In genomic region chr19:2050349-2050990, GRCh38 we compare ENCODE assay signal across 9 cellular contexts. TPM values are rescaled to one million over a fixed set of nuclear protein-coding genes. Genes with fewer than 3 reads are reported as not detected.
DNase-seq lines count a peak whose midpoint lies in the region; ATAC-seq, FAIRE-seq and TF ChIP-seq lines count a peak whose summit lies in the region.
"Had no signal": no experiment of that assay in that cellular context is flagged by ENCODE, and none has a peak within 500 bp of the region (broad histone marks: within the 10 kb centered on the region; RNA-seq: fewer than 3 reads in every experiment).

No MANE protein-coding gene starts in this region.

- DNase-seq in activated T-cell treated with anti-CD3 and anti-CD28 coated beads, Interleukin-2, amount 50 U/mL, for 24 hours, result peak; percentile 57
- no peak for DNase-seq in activated T-cell treated with anti-CD3 and anti-CD28 coated beads, Interleukin-2, amount 50 U/mL, for 48 hours
- DNase-seq in GM12878 (ENCODE audit: low read depth, low spot score), result no peak
- peak in 1 of 2 donors; percentile 85 for DNase-seq in left lung
- no peak for DNase-seq in GM19240 (ENCODE audit: insufficient read length, low spot score)
- no peak for DNase-seq in NCI-H2227 (lab: John Stamatoyannopoulos, UW; ENCODE audit: unreplicated experiment)

- in situ Hi-C loops in GM12878 (cut with MboI), result no loop called here

- intact Hi-C loops in GM12878 (cut with micrococcal nuclease; ENCODE audit: unreplicated experiment) (loop anchor here (2.0 to 5.0 kb wide), 2 partner anchors 40 to 153 kb away; no protein-coding TSS in a partner anchor), left lung (cut with DNase I) (no loop called here)

- no peak overlapping the region for H2AFZ ChIP-seq in GM12878 (ENCODE audit: control insufficient read depth, low read depth, low read length)

- ATAC-seq in HG03571 (IDR thresholded peaks at IDR 0.05; ENCODE audit: unreplicated experiment) (peak; percentile 5), GM12878 (peak; percentile 2), left lung (peak; percentile 5)

- peak overlapping the region; percentile 89 for H3K27ac Mint-ChIP-seq in activated T-cell treated with anti-CD3 and anti-CD28 coated beads, Interleukin-2, amount 50 U/mL, for 24 hours

- H3K27ac ChIP-seq in GM12878 (ENCODE audit: control insufficient read depth, insufficient read depth) (peak overlapping the region; percentile 79), left lung (peak overlapping the region; percentile 95 to 97), thymus (ENCODE audit: low read depth) (peak overlapping the region; percentile 90)

- no peak for TF ChIP-seq EP300 in GM12878 (IDR thresholded peaks at IDR 0.05; ENCODE audit: borderline replicate concordance in 1 of 2, control insufficient read depth in 1 of 2, low read depth in 2 of 2, low read length in 2 of 2)

- peaks cover 61% of the 10 kb centered on the region for H3K79me2 ChIP-seq in GM12878 (ENCODE audit: control insufficient read depth, insufficient read depth, low read length)

- H3K9ac ChIP-seq in GM12878 (ENCODE audit: control insufficient read depth, insufficient read depth, low read length), result peak overlapping the region; percentile 70

- RAD21 ChIA-PET in GM12878 (lab: Charles Lee; ENCODE audit: unreplicated experiment), result no interaction called here

- H3K9me3 ChIP-seq in GM12878 (replicated peaks; ENCODE audit: control insufficient read depth, insufficient read depth, low read length), result no peaks in the 10 kb centered on the region
- H3K9me3 ChIP-seq in left lung, result no peaks in the 10 kb centered on the region
- no peaks in the 10 kb centered on the region for H3K9me3 ChIP-seq in thymus (ENCODE audit: control insufficient read depth)

- no peaks in the 10 kb centered on the region for H3K9me3 Mint-ChIP-seq in activated T-cell treated with anti-CD3 and anti-CD28 coated beads, Interleukin-2, amount 50 U/mL, for 24 hours

- FAIRE-seq in GM12878 (lab: Jason Lieb, UNC), result no peak
- FAIRE-seq: colon had no signal

- no TSS peak for BruUV-seq in GM12878 (replicated peaks; lab: Mats Ljungman, UMichigan)

- TF ChIP-seq CTCF in GM12878 (IDR thresholded peaks at IDR 0.05 in 2 of 3, conservative IDR thresholded peaks at IDR 0.05 in 1 of 3; ENCODE audit: control insufficient read depth in 2 of 3, extremely low read depth in 1 of 3, insufficient read depth in 1 of 3, low read depth in 3 of 3, low read length in 3 of 3) (no peak), left lung (IDR thresholded peaks at IDR 0.05) (no peak)

- H3K36me3 Mint-ChIP-seq in activated T-cell treated with anti-CD3 and anti-CD28 coated beads, Interleukin-2, amount 50 U/mL, for 24 hours (ENCODE audit: low read depth), result peaks cover 27% of the 10 kb centered on the region

- TF ChIP-seq POLR2A in GM12878 (IDR thresholded peaks at IDR 0.05; ENCODE audit: low read depth, low read length), result peak; percentile 48

- no peaks in the 10 kb centered on the region for H3K27me3 Mint-ChIP-seq in activated T-cell treated with anti-CD3 and anti-CD28 coated beads, Interleukin-2, amount 50 U/mL, for 24 hours

- POLR2A ChIA-PET in GM12878 (lab: Charles Lee), result interaction anchor here (1.5 kb wide), 1 partner anchor 40 kb away, joined by 6 read pairs; no protein-coding TSS in a partner anchor

- peak overlapping the region; percentile 91 for H3K4me2 ChIP-seq in GM12878 (ENCODE audit: control insufficient read depth, insufficient read depth)

- 2% methylated on average over 32 of the region's 49 CpGs for WGBS in GM12878 (ENCODE audit: insufficient coverage, insufficient replicate concordance, low lambda C conversion rate, missing lambda C conversion rate)
- under 1% methylated on average over 49 of the region's 49 CpGs for WGBS in thymus

- CTCF ChIA-PET in GM12878 (lab: Yijun Ruan, JAX), result interaction anchor here (2.2 to 2.3 kb wide), 2 partner anchors 37 to 44 kb away, joined by 6 to 7 read pairs; partner anchors contain the start of gene MOB3A

- TF ChIP-seq RAD21 in GM12878 (IDR thresholded peaks at IDR 0.05; ENCODE audit: insufficient read depth, low read depth, low read length), result no peak

- peak overlapping the region; percentile 83 for H3K4me3 ChIP-seq in GM12878
- H3K4me3 ChIP-seq in left lung, result peak overlapping the region; percentile 92 to 99
- peak overlapping the region; percentile 96 for H3K4me3 ChIP-seq in thymus (ENCODE audit: low read length)

- peaks cover 14% of the 10 kb centered on the region for H4K20me1 ChIP-seq in GM12878 (ENCODE audit: control insufficient read depth, insufficient read depth)

- SMC1A ChIA-PET in GM12878 (lab: Charles Lee; ENCODE audit: uncharacterized antibody, unreplicated experiment), result interaction anchor here (1.2 to 2.2 kb wide), 2 partner anchors 42 to 181 kb away, joined by 4 to 9 read pairs; no protein-coding TSS in a partner anchor

- peak overlapping the region; percentile 83 for H3K4me3 Mint-ChIP-seq in activated T-cell treated with anti-CD3 and anti-CD28 coated beads, Interleukin-2, amount 50 U/mL, for 24 hours

- peaks cover 0 to 7% of the 10 kb centered on the region in 2 experiments; a peak in 3 of 4 replicates for H3K36me3 ChIP-seq in GM12878 (ENCODE audit: control insufficient read depth in 2 of 2, insufficient read depth in 2 of 2, low read length in 1 of 2)
- peaks cover 0 to 38% of the 10 kb centered on the region in 2 donors for H3K36me3 ChIP-seq in left lung
- H3K36me3 ChIP-seq in thymus (ENCODE audit: control insufficient read depth, insufficient read depth), result peaks cover 34% of the 10 kb centered on the region

- H3K4me1 Mint-ChIP-seq in activated T-cell treated with anti-CD3 and anti-CD28 coated beads, Interleukin-2, amount 50 U/mL, for 24 hours (ENCODE audit: low read depth), result peaks cover 47% of the 10 kb centered on the region

- H3K4me1 ChIP-seq in GM12878 (ENCODE audit: control insufficient read depth, insufficient read depth, low read length) (peaks cover 50% of the 10 kb centered on the region), left lung (peaks cover 53 to 69% of the 10 kb centered on the region in 2 donors), thymus (ENCODE audit: control insufficient read depth, insufficient read depth, low read length) (peaks cover 40% of the 10 kb centered on the region)

- H3K27me3 ChIP-seq in GM12878 (replicated peaks in 1 of 2; ENCODE audit: control insufficient read depth in 2 of 2, insufficient read depth in 2 of 2, low read length in 1 of 2), result no peaks in the 10 kb centered on the region
- H3K27me3 ChIP-seq in left lung, result no peaks in the 10 kb centered on the region
- no peaks in the 10 kb centered on the region for H3K27me3 ChIP-seq in thymus (ENCODE audit: control insufficient read depth, insufficient read depth)

RNA-seq across cellular contexts. Expression of gene MKNK2, which starts 0.6 kb away (rescaled TPM):
- 200 and 243 TPM in 2 replicates for total RNA-seq in GM12878 (2013; cell fraction: nucleolus; rRNA removed)
- total RNA-seq in GM12878 (2014; rRNA removed), result 159 and 168 TPM in 2 replicates
- 70.3 and 77.9 TPM in 2 replicates for total RNA-seq in GM12878 (2014; rRNA removed; fragmentation: Illumina TruSeq; extraction: Trizol)
- total RNA-seq in GM12878 (2021), result 365 and 378 TPM in 2 replicates
- 99.4 TPM for polyA plus RNA-seq in GM12878 (2011; ENCODE audit: low read depth)
- 113 and 223 TPM in 2 replicates for polyA plus RNA-seq in GM12878 (2011; rRNA removed)
- polyA plus RNA-seq in GM12878 (2011; cell fraction: cytosol; rRNA removed), result 264 and 354 TPM in 2 replicates
- 566 and 615 TPM in 2 replicates for polyA plus RNA-seq in GM12878 (2011; cell fraction: nucleus; rRNA removed)
- polyA plus RNA-seq in GM12878 (2012), result 257 and 345 TPM in 2 replicates
- polyA plus RNA-seq in GM12878 (2014; fragmentation: Illumina TruSeq; extraction: Trizol), result 29.6 and 61.9 TPM in 2 replicates
- polyA plus RNA-seq in GM12878 (2014; fragmentation: Nextera tagmentation; extraction: Ambion mirVana), result 10 to 100 TPM in 1 of 2 experiments, 1 to 10 TPM in 1; 9.6 to 17.6 TPM
- 195 and 218 TPM in 2 replicates for polyA plus RNA-seq in GM12878 (2014; rRNA removed)
- 10 to 100 TPM; 38.3 to 53.3 TPM for polyA plus RNA-seq in GM12878 (2016; fragmentation: Nextera tagmentation; extraction: Ambion mirVana)
- polyA minus RNA-seq in GM12878 (2011; rRNA and poly(A)+ RNA removed), result 188 and 408 TPM in 2 replicates
- polyA minus RNA-seq in GM12878 (2011; cell fraction: cytosol; rRNA and poly(A)+ RNA removed), result 223 and 291 TPM in 2 replicates
- polyA minus RNA-seq in GM12878 (2011; cell fraction: nucleus; rRNA and poly(A)+ RNA removed), result 114 and 130 TPM in 2 replicates
- total RNA-seq in left lung, result 100 to 1,000 TPM; 238 to 291 TPM
- 97.9 TPM for polyA plus RNA-seq in thymus

RNA-seq across cellular contexts. Expression of gene BTBD2, which starts 35.0 kb away (rescaled TPM):
- 28.6 and 36.5 TPM in 2 replicates for total RNA-seq in GM12878 (2013; cell fraction: nucleolus; rRNA removed)
- 18.3 and 19.9 TPM in 2 replicates for total RNA-seq in GM12878 (2014; rRNA removed)
- total RNA-seq in GM12878 (2014; rRNA removed; fragmentation: Illumina TruSeq; extraction: Trizol), result 8.2 and 10.6 TPM in 2 replicates
- 62.2 and 66.2 TPM in 2 replicates for total RNA-seq in GM12878 (2021)
- polyA plus RNA-seq in GM12878 (2011; ENCODE audit: low read depth), result 14.1 TPM
- 8.8 and 18.6 TPM in 2 replicates for polyA plus RNA-seq in GM12878 (2011; rRNA removed)
- polyA plus RNA-seq in GM12878 (2011; cell fraction: cytosol; rRNA removed), result 17.6 and 23.3 TPM in 2 replicates
- polyA plus RNA-seq in GM12878 (2011; cell fraction: nucleus; rRNA removed), result 31.2 and 32.5 TPM in 2 replicates
- polyA plus RNA-seq in GM12878 (2012), result 56.8 and 72.7 TPM in 2 replicates
- polyA plus RNA-seq in GM12878 (2014; fragmentation: Illumina TruSeq; extraction: Trizol), result 3.2 and 10.1 TPM in 2 replicates
- polyA plus RNA-seq in GM12878 (2014; fragmentation: Nextera tagmentation; extraction: Ambion mirVana), result under 1 TPM; 0.13 to 0.37 TPM
- polyA plus RNA-seq in GM12878 (2014; rRNA removed), result 45.4 and 50.9 TPM in 2 replicates
- 1 to 10 TPM; 4.5 to 5.5 TPM for polyA plus RNA-seq in GM12878 (2016; fragmentation: Nextera tagmentation; extraction: Ambion mirVana)
- 7.7 and 16.5 TPM in 2 replicates for polyA minus RNA-seq in GM12878 (2011; rRNA and poly(A)+ RNA removed)
- polyA minus RNA-seq in GM12878 (2011; cell fraction: cytosol; rRNA and poly(A)+ RNA removed), result 16.2 TPM in 2 replicates
- polyA minus RNA-seq in GM12878 (2011; cell fraction: nucleus; rRNA and poly(A)+ RNA removed), result 5.9 and 13.0 TPM in 2 replicates
- 10 to 100 TPM; 63.1 to 63.6 TPM for total RNA-seq in left lung
- polyA plus RNA-seq in thymus, result 36.9 TPM

RNA-seq across cellular contexts. Expression of gene MOB3A, which starts 45.7 kb away (rescaled TPM):
- 153 and 159 TPM in 2 replicates for total RNA-seq in GM12878 (2013; cell fraction: nucleolus; rRNA removed)
- total RNA-seq in GM12878 (2014; rRNA removed) (56.6 and 69.6 TPM in 2 replicates), GM12878 (2014; rRNA removed; fragmentation: Illumina TruSeq; extraction: Trizol) (32.7 and 40.5 TPM in 2 replicates), GM12878 (2021) (176 and 181 TPM in 2 replicates), left lung (100 to 1,000 TPM in 1 of 2 donors, 10 to 100 TPM in 1; 59.1 to 105 TPM)
- 73.8 TPM for polyA plus RNA-seq in GM12878 (2011; ENCODE audit: low read depth)
- polyA plus RNA-seq in GM12878 (2011; rRNA removed) (71.7 and 229 TPM in 2 replicates), GM12878 (2014; fragmentation: Illumina TruSeq; extraction: Trizol) (54.2 and 82.9 TPM in 2 replicates), GM12878 (2014; fragmentation: Nextera tagmentation; extraction: Ambion mirVana) (10 to 100 TPM in 1 of 2 experiments, 1 to 10 TPM in 1; 7.5 to 10.9 TPM), GM12878 (2014; rRNA removed) (123 and 147 TPM in 2 replicates), GM12878 (2016; fragmentation: Nextera tagmentation; extraction: Ambion mirVana) (10 to 100 TPM; 79.3 to 79.5 TPM), thymus (29.7 TPM)
- 315 and 350 TPM in 2 replicates for polyA plus RNA-seq in GM12878 (2011; cell fraction: cytosol; rRNA removed)
- 137 and 163 TPM in 2 replicates for polyA plus RNA-seq in GM12878 (2011; cell fraction: nucleus; rRNA removed)
- 168 TPM in 2 replicates for polyA plus RNA-seq in GM12878 (2012)
- polyA minus RNA-seq in GM12878 (2011; rRNA and poly(A)+ RNA removed), result 236 and 392 TPM in 2 replicates
- polyA minus RNA-seq in GM12878 (2011; cell fraction: cytosol; rRNA and poly(A)+ RNA removed), result 239 TPM in 2 replicates
- polyA minus RNA-seq in GM12878 (2011; cell fraction: nucleus; rRNA and poly(A)+ RNA removed), result 54.2 and 86.9 TPM in 2 replicates

RNA-seq across cellular contexts. Expression of gene IZUMO4, which starts 46.2 kb away (rescaled TPM):
- total RNA-seq in GM12878 (2013; cell fraction: nucleolus; rRNA removed), result 35.1 and 37.8 TPM in 2 replicates
- total RNA-seq in GM12878 (2014; rRNA removed) (20.7 and 22.3 TPM in 2 replicates), GM12878 (2014; rRNA removed; fragmentation: Illumina TruSeq; extraction: Trizol) (7.2 and 7.6 TPM in 2 replicates), GM12878 (2021) (12.0 and 14.6 TPM in 2 replicates), left lung (1 to 10 TPM; 2.6 to 5.2 TPM)
- 16.5 TPM for polyA plus RNA-seq in GM12878 (2011; ENCODE audit: low read depth)
- polyA plus RNA-seq in GM12878 (2011; rRNA removed) (14.2 and 22.9 TPM in 2 replicates), GM12878 (2014; fragmentation: Illumina TruSeq; extraction: Trizol) (3.8 and 7.3 TPM in 2 replicates), GM12878 (2014; fragmentation: Nextera tagmentation; extraction: Ambion mirVana) (1 to 10 TPM in 1 of 2 experiments, under 1 TPM in 1; 0.53 to 1.9 TPM), GM12878 (2014; rRNA removed) (27.1 and 30.3 TPM in 2 replicates), GM12878 (2016; fragmentation: Nextera tagmentation; extraction: Ambion mirVana) (1 to 10 TPM; 5.5 to 6.9 TPM), thymus (37.8 TPM)
- polyA plus RNA-seq in GM12878 (2011; cell fraction: cytosol; rRNA removed), result 23.3 and 39.9 TPM in 2 replicates
- polyA plus RNA-seq in GM12878 (2011; cell fraction: nucleus; rRNA removed), result 285 and 407 TPM in 2 replicates
- 52.8 and 57.2 TPM in 2 replicates for polyA plus RNA-seq in GM12878 (2012)
- 7.2 and 11.1 TPM in 2 replicates for polyA minus RNA-seq in GM12878 (2011; rRNA and poly(A)+ RNA removed)
- 4.0 and 5.9 TPM in 2 replicates for polyA minus RNA-seq in GM12878 (2011; cell fraction: cytosol; rRNA and poly(A)+ RNA removed)
- 23.2 and 25.0 TPM in 2 replicates for polyA minus RNA-seq in GM12878 (2011; cell fraction: nucleus; rRNA and poly(A)+ RNA removed)
